In genomic region chr4:82469776-82470345, GRCh38 we compare ENCODE assay signal across 2 cellular contexts.
TF ChIP-seq lines count a peak whose summit lies in the region.

No MANE protein-coding gene starts in this region.

TF ChIP-seq in HEK293, 187 proteins besides CTCF, POLR2A, EP300 and RAD21:
- TF ChIP-seq ZNF155 (tag by site-specific recombination; IDR thresholded peaks at IDR 0.05): no peak
- peak; percentile 52 for TF ChIP-seq ZNF654 (tag by site-specific recombination; IDR thresholded peaks at IDR 0.05; ENCODE audit: low read depth)

TF ChIP-seq in K562, 482 proteins besides CTCF, POLR2A, EP300 and RAD21:
- TF ChIP-seq KLF10 (CRISPR knock-in tag; IDR thresholded peaks at IDR 0.05) (no peak), TAF1 (IDR thresholded peaks at IDR 0.05; ENCODE audit: control insufficient read depth, extremely low read depth, insufficient read depth, low read length, severe bottlenecking) (no peak), RNF2 (IDR thresholded peaks at IDR 0.05) (no peak)
TF ChIP-seq in K562: peak in this region for 0.
